Comparison of ENCODE assay signal across 18 cellular contexts in genomic region chrX:39112143-39112542, GRCh38.
"Had no signal": no experiment of that assay in that cellular context is flagged by ENCODE, and none has a peak within 500 bp of the region (broad histone marks: within the 10 kb centered on the region; RNA-seq: fewer than 3 reads in every experiment).

No MANE protein-coding gene starts in this region.

- H3K4me1 Mint-ChIP-seq: activated CD4-positive, alpha-beta T cell treated with anti-CD3 and anti-CD28 coated beads, Interleukin-2, amount 10 ng/mL, durations not matched to agents 7 days and 5 days; mesothelial cell of epicardium; neural crest cell; stimulated activated naive CD8-positive, alpha-beta T cell treated with anti-CD3 and anti-CD28 coated beads, Interleukin-15, amount 100 ng/mL, for 72 hours had no signal

- H3K9me3 ChIP-seq: lower lobe of right lung, testis, upper lobe of right lung had no signal

- H3K4me1 ChIP-seq: lower lobe of right lung, sigmoid colon, testis, upper lobe of right lung had no signal

- H3K9me3 Mint-ChIP-seq: effector memory CD8-positive, alpha-beta T cell had no signal

- DNase-seq: activated CD4-positive, alpha-beta T cell treated with anti-CD3 and anti-CD28 coated beads, Interleukin-2, amount 10 ng/mL, durations not matched to agents 7 days and 5 days; activated CD8-positive, alpha-beta memory T cell treated with anti-CD3 and anti-CD28 coated beads, Interleukin-2, amount 50 U/mL, for 48 hours; activated gamma-delta T cell treated with Interleukin-2 at 50 U/mL for 16 hours; activated T-cell treated with anti-CD3 and anti-CD28 coated beads, Interleukin-2, amount 50 U/mL, for 72 hours; amniotic stem cell; effector memory CD8-positive, alpha-beta T cell; foreskin melanocyte; lower lobe of right lung; sigmoid colon; stimulated activated CD4-positive, alpha-beta T cell treated with anti-CD3 and anti-CD28 coated beads, Interleukin-1b, Interleukin-23, amount 100 ng/mL, for 48 hours; stimulated activated naive CD8-positive, alpha-beta T cell treated with anti-CD3 and anti-CD28 coated beads, Interleukin-15, amount 100 ng/mL, for 72 hours; testis; upper lobe of right lung had no signal

- H3K27ac Mint-ChIP-seq: activated CD4-positive, alpha-beta T cell treated with anti-CD3 and anti-CD28 coated beads, Interleukin-2, amount 10 ng/mL, durations not matched to agents 7 days and 5 days; activated naive CD8-positive, alpha-beta T cell; activated T-cell treated with anti-CD3 and anti-CD28 coated beads, Interleukin-2, amount 50 U/mL, for 72 hours; dendritic cell treated with granulocyte-macrophage colony-stimulating factor and Interleukin-4, amounts not matched to agents 40 ng/mL and 50 ng/mL, for 4 days; effector memory CD8-positive, alpha-beta T cell; mesothelial cell of epicardium; stimulated activated naive CD8-positive, alpha-beta T cell treated with anti-CD3 and anti-CD28 coated beads, Interleukin-15, amount 100 ng/mL, for 72 hours; T-helper 2 cell treated with Interferon-gamma antibody and Interleukin-4, amounts not matched to agents 5 μg/mL and 100 μg/mL, for 36 hours had no signal

- H3K27me3 ChIP-seq: sigmoid colon, testis, upper lobe of right lung had no signal

- H3K36me3 ChIP-seq: lower lobe of right lung, sigmoid colon, upper lobe of right lung had no signal

- H3K4me3 ChIP-seq: lower lobe of right lung, sigmoid colon, testis, upper lobe of right lung had no signal

- H3K27ac ChIP-seq: lower lobe of right lung, sigmoid colon, testis, upper lobe of right lung had no signal

- H3K4me3 Mint-ChIP-seq: activated CD4-positive, alpha-beta T cell treated with anti-CD3 and anti-CD28 coated beads, Interleukin-2, amount 10 ng/mL, durations not matched to agents 7 days and 5 days; activated naive CD8-positive, alpha-beta T cell; activated T-cell treated with anti-CD3 and anti-CD28 coated beads, Interleukin-2, amount 50 U/mL, for 72 hours; dendritic cell treated with granulocyte-macrophage colony-stimulating factor and Interleukin-4, amounts not matched to agents 40 ng/mL and 50 ng/mL, for 4 days; effector memory CD8-positive, alpha-beta T cell; mesothelial cell of epicardium; neural crest cell; stimulated activated naive CD8-positive, alpha-beta T cell treated with anti-CD3 and anti-CD28 coated beads, Interleukin-15, amount 100 ng/mL, for 72 hours; T-helper 2 cell treated with Interferon-gamma antibody and Interleukin-4, amounts not matched to agents 5 μg/mL and 100 μg/mL, for 36 hours had no signal

- H3K36me3 Mint-ChIP-seq: activated naive CD8-positive, alpha-beta T cell; mesothelial cell of epicardium had no signal

- H3K27me3 Mint-ChIP-seq: activated naive CD8-positive, alpha-beta T cell; dendritic cell treated with granulocyte-macrophage colony-stimulating factor and Interleukin-4, amounts not matched to agents 40 ng/mL and 50 ng/mL, for 4 days; stimulated activated naive CD8-positive, alpha-beta T cell treated with anti-CD3 and anti-CD28 coated beads, Interleukin-15, amount 100 ng/mL, for 72 hours had no signal
